Comparison of ENCODE assay signal across 12 cellular contexts in the genomic region with DNA sequence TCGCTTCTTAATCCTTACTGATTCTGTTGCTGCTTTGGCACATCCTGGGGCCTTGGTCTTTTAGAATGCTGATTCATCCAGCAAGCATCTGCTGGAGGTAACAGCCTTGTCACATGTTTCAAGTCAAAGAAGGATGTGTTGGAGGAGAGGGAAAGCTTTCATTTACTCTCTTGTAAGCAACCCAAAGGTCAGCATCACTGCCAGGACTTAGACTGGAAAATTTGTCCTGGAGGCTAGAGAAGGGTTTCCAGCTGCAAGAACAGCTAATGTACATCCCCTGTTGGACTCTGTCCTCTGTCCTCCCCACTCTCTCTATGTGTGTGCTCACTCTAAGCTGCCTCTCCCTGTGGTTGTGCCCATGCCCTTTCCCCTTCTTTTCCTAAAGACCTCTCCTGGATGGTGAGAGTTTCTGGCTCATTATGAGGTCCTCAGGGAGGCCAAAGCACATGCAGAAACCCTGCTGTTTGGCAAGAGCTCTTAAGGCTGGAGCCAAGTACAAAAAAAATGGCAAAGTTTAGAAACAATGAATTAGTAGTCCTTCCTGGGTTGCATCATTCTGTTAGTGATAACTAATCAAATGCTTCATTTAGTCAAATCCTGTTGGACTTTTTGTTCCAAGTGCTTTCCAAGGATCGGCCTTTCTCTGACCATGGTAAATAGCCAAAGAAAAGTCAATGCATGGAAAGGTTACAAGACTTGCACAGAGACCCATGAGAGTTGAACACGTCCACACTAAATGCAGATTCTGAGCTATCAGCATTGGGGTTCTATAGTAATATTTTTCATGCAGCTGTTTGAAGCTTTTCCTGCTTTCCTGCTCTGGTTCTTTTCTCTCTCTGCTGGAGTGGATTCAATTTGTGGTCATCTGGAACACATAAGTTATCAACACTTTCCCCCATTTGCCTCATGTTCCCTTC. TPM values are rescaled to one million over a fixed set of nuclear protein-coding genes. Genes with fewer than 3 reads are reported as not detected.
DNase-seq lines count a peak whose midpoint lies in the region; ATAC-seq and TF ChIP-seq lines count a peak whose summit lies in the region.
"Had no signal": no experiment of that assay in that cellular context is flagged by ENCODE, and none has a peak within 500 bp of the region (broad histone marks: within the 10 kb centered on the region; RNA-seq: fewer than 3 reads in every experiment).

No MANE protein-coding gene starts in this region.

- no peaks in the 10 kb centered on the region for H3K79me2 ChIP-seq in SK-N-SH (ENCODE audit: insufficient read depth)
- H3K79me2 ChIP-seq in PC-9 (ENCODE audit: low read depth), result no peaks in the 10 kb centered on the region

- H3K4me2 ChIP-seq in SK-N-SH (peak overlapping the region; percentile 21; the same call in 1 of the 2 replicates), PC-9 (no peak overlapping the region)

- H3K27ac ChIP-seq in SK-N-SH (ENCODE audit: low read depth in 2 of 2, low read length in 1 of 2), result peak overlapping the region in 1 of 2 experiments; percentile 27; a peak in 1 of 4 replicates
- H3K27ac ChIP-seq in PC-9, result no peak overlapping the region
- H3K27ac ChIP-seq: WERI-Rb-1 had no signal

- H3F3A ChIP-seq in SK-N-SH (replicated peaks; ENCODE audit: insufficient read depth) (no peaks in the 10 kb centered on the region), PC-9 (ENCODE audit: insufficient read depth, low read depth) (no peaks in the 10 kb centered on the region)

- intact Hi-C loops in PC-9 (cut with micrococcal nuclease; ENCODE audit: unreplicated experiment), result no loop called here
- intact Hi-C loops in activated naive CD4-positive, alpha-beta T cell treated with anti-CD3 and anti-CD28 coated beads for 36 hours (cut with micrococcal nuclease), result no loop called here

- no peak for TF ChIP-seq CTCF in BJ (IDR thresholded peaks at IDR 0.05; ENCODE audit: insufficient read depth, low read depth, low read length)
- TF ChIP-seq CTCF in SK-N-SH (IDR thresholded peaks at IDR 0.05), result no peak
- TF ChIP-seq CTCF in fibroblast of villous mesenchyme (IDR thresholded peaks at IDR 0.05; ENCODE audit: insufficient read depth, low read depth, low read length), result no peak
- TF ChIP-seq CTCF in omental fat pad (IDR thresholded peaks at IDR 0.05), result no peak
- TF ChIP-seq CTCF in PC-9 (conservative IDR thresholded peaks at IDR 0.05), result no peak

- DNase-seq in BJ (ENCODE audit: low read depth), result peak; percentile 33
- no peak for DNase-seq in SK-N-SH
- DNase-seq in fibroblast of villous mesenchyme (ENCODE audit: low read depth), result peak; percentile 63
- DNase-seq in omental fat pad (ENCODE audit: low spot score), result no peak
- no peak for DNase-seq in GDM1 (lab: John Stamatoyannopoulos, UW)
- DNase-seq in PC-9, result no peak
- DNase-seq in HUDEP-2 (lab: John Stamatoyannopoulos, UW; ENCODE audit: unreplicated experiment in 76 of 76), result no peak
- DNase-seq in activated naive CD4-positive, alpha-beta T cell treated with anti-CD3 and anti-CD28 coated beads for 36 hours, result no peak
- DNase-seq: CD4-positive, alpha-beta memory T cell; WERI-Rb-1 had no signal

- H3K36me3 ChIP-seq in BJ (ENCODE audit: control insufficient read depth, insufficient read depth, low read length) (no peaks in the 10 kb centered on the region), SK-N-SH (replicated peaks in 1 of 2; ENCODE audit: control insufficient read depth in 1 of 2, insufficient read depth in 2 of 2, low read length in 1 of 2) (no peaks in the 10 kb centered on the region), PC-9 (ENCODE audit: low read depth) (no peaks in the 10 kb centered on the region)
- H3K36me3 ChIP-seq: WERI-Rb-1 had no signal

- no peaks in the 10 kb centered on the region for H3K4me1 Mint-ChIP-seq in activated naive CD4-positive, alpha-beta T cell treated with anti-CD3 and anti-CD28 coated beads for 36 hours (ENCODE audit: low read depth)
- H3K4me1 Mint-ChIP-seq: activated naive CD4-positive, alpha-beta T cell treated with anti-CD3 and anti-CD28 coated beads, Interleukin-2, amount 50 U/mL, for 24 hours; CD4-positive, alpha-beta memory T cell had no signal

- H3K4me3 Mint-ChIP-seq in activated naive CD4-positive, alpha-beta T cell treated with anti-CD3 and anti-CD28 coated beads for 36 hours, result no peak overlapping the region
- H3K4me3 Mint-ChIP-seq: activated naive CD4-positive, alpha-beta T cell treated with anti-CD3 and anti-CD28 coated beads, Interleukin-2, amount 50 U/mL, for 24 hours; CD4-positive, alpha-beta memory T cell; stimulated activated effector memory CD8-positive, alpha-beta T cell treated with anti-CD3 and anti-CD28 coated beads, Interleukin-12 subunit alpha, Interleukin-12 subunit beta, amount 100 ng/mL, for 72 hours had no signal

- no peak for TF ChIP-seq RAD21 in SK-N-SH (IDR thresholded peaks at IDR 0.05; ENCODE audit: low read length)

- 32% methylated on average over 3 of the region's 3 CpGs for WGBS in SK-N-SH (ENCODE audit: low lambda C conversion rate)

- no peaks in the 10 kb centered on the region for H4K20me1 ChIP-seq in SK-N-SH (ENCODE audit: insufficient read depth)
- H4K20me1 ChIP-seq in PC-9 (ENCODE audit: insufficient read depth), result no peaks in the 10 kb centered on the region

- peak overlapping the region; percentile 54; the same call in 1 of the 2 replicates for H2AFZ ChIP-seq in SK-N-SH (ENCODE audit: low read depth)
- H2AFZ ChIP-seq in PC-9, result no peak overlapping the region

- H3K27me3 ChIP-seq in BJ (ENCODE audit: control insufficient read depth, insufficient read depth, low read length) (no peaks in the 10 kb centered on the region), SK-N-SH (ENCODE audit: insufficient read depth) (no peaks in the 10 kb centered on the region), PC-9 (ENCODE audit: insufficient read depth, low read depth) (no peaks in the 10 kb centered on the region)

- no peaks in the 10 kb centered on the region for H3K4me1 ChIP-seq in SK-N-SH (ENCODE audit: control insufficient read depth in 1 of 2, insufficient read depth in 2 of 2, low read depth in 1 of 2, low read length in 1 of 2)
- no peaks in the 10 kb centered on the region for H3K4me1 ChIP-seq in PC-9 (replicated peaks; ENCODE audit: insufficient read depth)

- H3K27ac Mint-ChIP-seq in activated naive CD4-positive, alpha-beta T cell treated with anti-CD3 and anti-CD28 coated beads for 36 hours, result no peak overlapping the region
- H3K27ac Mint-ChIP-seq: activated naive CD4-positive, alpha-beta T cell treated with anti-CD3 and anti-CD28 coated beads, Interleukin-2, amount 50 U/mL, for 24 hours; CD4-positive, alpha-beta memory T cell; stimulated activated effector memory CD8-positive, alpha-beta T cell treated with anti-CD3 and anti-CD28 coated beads, Interleukin-12 subunit alpha, Interleukin-12 subunit beta, amount 100 ng/mL, for 72 hours had no signal

- H3K9me3 ChIP-seq in SK-N-SH, result no peaks in the 10 kb centered on the region
- no peaks in the 10 kb centered on the region for H3K9me3 ChIP-seq in PC-9 (ENCODE audit: insufficient read depth, low read depth)

- no peaks in the 10 kb centered on the region for H3K36me3 Mint-ChIP-seq in activated naive CD4-positive, alpha-beta T cell treated with anti-CD3 and anti-CD28 coated beads for 36 hours (ENCODE audit: low read depth)
- H3K36me3 Mint-ChIP-seq: activated naive CD4-positive, alpha-beta T cell treated with anti-CD3 and anti-CD28 coated beads, Interleukin-2, amount 50 U/mL, for 24 hours; CD4-positive, alpha-beta memory T cell; stimulated activated effector memory CD8-positive, alpha-beta T cell treated with anti-CD3 and anti-CD28 coated beads, Interleukin-12 subunit alpha, Interleukin-12 subunit beta, amount 100 ng/mL, for 72 hours had no signal

- no peaks in the 10 kb centered on the region for H3K9me2 ChIP-seq in SK-N-SH
- no peaks in the 10 kb centered on the region for H3K9me2 ChIP-seq in PC-9 (ENCODE audit: insufficient read depth)

- H3K9ac ChIP-seq in SK-N-SH, result no peak overlapping the region

- TF ChIP-seq EP300 in SK-N-SH (IDR thresholded peaks at IDR 0.05; ENCODE audit: borderline replicate concordance in 1 of 2, low read depth in 1 of 2, low read length in 1 of 2), result no peak

- CTCF ChIA-PET in BJ (lab: Yijun Ruan, JAX) (interaction anchor here (1.9 to 2.1 kb wide), 2 partner anchors 11 to 29 kb away, joined by 5 read pairs; no protein-coding TSS in a partner anchor), SK-N-SH (lab: Yijun Ruan, JAX) (interaction anchor here (0.6 kb wide), 1 partner anchor 36 kb away, joined by 3 read pairs; no protein-coding TSS in a partner anchor), PC-9 (lab: Charles Lee) (no interaction called here)
- CTCF ChIA-PET in activated naive CD4-positive, alpha-beta T cell treated with anti-CD3 and anti-CD28 coated beads for 36 hours (lab: Charles Lee), result no interaction called here

- peaks cover 5% of the 10 kb centered on the region for H3K27me3 Mint-ChIP-seq in activated naive CD4-positive, alpha-beta T cell treated with anti-CD3 and anti-CD28 coated beads for 36 hours (ENCODE audit: low read depth)

- ATAC-seq in omental fat pad (ENCODE audit: low FRiP score), result peak; percentile 49
- ATAC-seq: stimulated activated effector memory CD8-positive, alpha-beta T cell treated with anti-CD3 and anti-CD28 coated beads, Interleukin-12 subunit alpha, Interleukin-12 subunit beta, amount 100 ng/mL, for 72 hours had no signal

- POLR2A ChIA-PET in BJ (lab: Charles Lee) (interaction anchor here (0.6 kb wide), 1 partner anchor 93 kb away, joined by 4 read pairs; no protein-coding TSS in a partner anchor), SK-N-SH (lab: Yijun Ruan, JAX) (no interaction called here), PC-9 (lab: Charles Lee; ENCODE audit: unreplicated experiment) (no interaction called here)

- H3K4me3 ChIP-seq in BJ (ENCODE audit: low read depth, low read length) (no peak overlapping the region), SK-N-SH (ENCODE audit: low read depth in 2 of 2, low read length in 1 of 2) (no peak overlapping the region), fibroblast of villous mesenchyme (ENCODE audit: low read depth, low read length) (no peak overlapping the region), PC-9 (no peak overlapping the region)

- BruUV-seq in PC-9 (replicated peaks; lab: Mats Ljungman, UMichigan), result no TSS peak

- no peaks in the 10 kb centered on the region for H3K9me3 Mint-ChIP-seq in activated naive CD4-positive, alpha-beta T cell treated with anti-CD3 and anti-CD28 coated beads for 36 hours
- H3K9me3 Mint-ChIP-seq: activated naive CD4-positive, alpha-beta T cell treated with anti-CD3 and anti-CD28 coated beads, Interleukin-2, amount 50 U/mL, for 24 hours; stimulated activated effector memory CD8-positive, alpha-beta T cell treated with anti-CD3 and anti-CD28 coated beads, Interleukin-12 subunit alpha, Interleukin-12 subunit beta, amount 100 ng/mL, for 72 hours had no signal

TF ChIP-seq in SK-N-SH, 30 proteins besides CTCF, POLR2A, EP300 and RAD21 (continues in another document):
- TF ChIP-seq TCF12 (IDR thresholded peaks at IDR 0.05), result 0 out of 2 replicates have a peak, but pooled peaks have one; percentile 12

RNA-seq across cellular contexts. Expression of a gene that starts 13.5 kb away (rescaled TPM):
- polyA plus RNA-seq in BJ (2011; rRNA removed) (44.9 and 48.2 TPM in 2 replicates), SK-N-SH (2012; rRNA removed) (85.5 and 124 TPM in 2 replicates)
- polyA minus RNA-seq in BJ (2011; rRNA and poly(A)+ RNA removed), result 23.6 and 25.9 TPM in 2 replicates
- 105 and 136 TPM in 2 replicates for polyA plus RNA-seq in SK-N-SH (2012; cell fraction: cytosol; rRNA removed)
- polyA plus RNA-seq in SK-N-SH (2012; cell fraction: nucleus; rRNA removed), result 55.7 and 81.8 TPM in 2 replicates
- total RNA-seq in fibroblast of villous mesenchyme (35.4 and 36.7 TPM in 2 replicates), omental fat pad (100 to 1,000 TPM; 250 to 432 (median 374) TPM), PC-9 (2021) (not detected in 2 replicates)
- not detected for total RNA-seq in activated naive CD4-positive, alpha-beta T cell treated with anti-CD3 and anti-CD28 coated beads for 36 hours
- total RNA-seq: CD4-positive, alpha-beta memory T cell had no signal

Comparison
In these comparisons a context has a peak if more than half of its experiments do, and no peak if none do; other contexts are left out.
1. DNase-seq: peak in BJ (single experiment) and fibroblast of villous mesenchyme (single experiment); none in SK-N-SH (single experiment), omental fat pad (single experiment), GDM1 (single experiment), PC-9 (0 of 2), HUDEP-2 (0 of 76) and activated naive CD4-positive, alpha-beta T cell treated with anti-CD3 and anti-CD28 coated beads for 36 hours (single experiment).
2. RNA of a gene that starts 13.5 kb away (total RNA-seq): 250 to 432 TPM in omental fat pad and 35.4 to 36.7 TPM in fibroblast of villous mesenchyme; not detected in activated naive CD4-positive, alpha-beta T cell treated with anti-CD3 and anti-CD28 coated beads for 36 hours and not detected in PC-9; every median in the first group is over 10 times any median in the second.
3. CTCF ChIA-PET loops: an anchor here in BJ (1.9 to 2.1 kb wide) and SK-N-SH (0.6 kb wide); none called in PC-9 and activated naive CD4-positive, alpha-beta T cell treated with anti-CD3 and anti-CD28 coated beads for 36 hours.